Comparison of ENCODE assay signal across 1 cellular context in the genomic region with DNA sequence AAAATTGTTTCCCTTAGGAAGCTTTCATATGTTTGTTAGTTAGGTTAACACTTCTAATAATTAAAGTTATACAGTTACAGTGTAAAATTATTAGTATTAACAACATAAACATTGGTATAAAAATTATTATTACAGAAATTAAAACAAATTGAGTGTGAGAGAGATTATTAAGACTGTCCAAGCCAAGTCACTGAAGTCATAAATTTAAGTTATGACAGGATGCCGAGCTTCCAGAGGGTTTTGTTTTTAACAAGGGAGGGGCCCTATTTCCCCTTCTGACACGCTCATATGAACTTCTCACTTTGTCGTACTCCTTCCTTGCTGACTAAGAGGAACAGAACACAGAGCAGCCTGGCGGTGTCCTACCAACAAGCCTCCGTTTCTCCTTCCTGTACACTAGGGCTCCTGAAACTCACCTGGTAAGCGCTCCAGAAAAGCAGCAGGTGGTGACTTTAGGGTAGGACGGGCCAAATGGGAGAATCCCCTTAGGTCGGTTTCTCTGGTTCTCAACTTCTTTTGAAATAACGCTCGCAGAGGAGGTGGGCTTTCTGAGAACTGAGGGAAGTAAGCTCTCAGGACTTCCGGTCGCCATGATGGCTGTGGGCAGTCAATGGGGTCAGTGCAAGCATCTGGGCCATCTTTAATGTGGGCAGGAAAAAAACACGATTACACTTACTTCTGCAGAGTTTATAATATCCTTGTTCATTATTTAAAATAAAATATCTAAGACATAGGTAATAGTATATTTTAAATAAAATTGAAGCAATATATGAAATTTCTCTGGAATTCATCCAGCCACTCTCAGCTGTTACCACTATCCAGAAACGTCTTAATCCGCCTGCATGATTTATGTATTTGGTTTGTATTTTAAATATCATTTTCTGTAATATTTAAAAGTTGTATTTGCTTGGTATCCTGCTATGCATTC.
TF ChIP-seq lines count a peak whose summit lies in the region.

Gene CARD8 (minus strand): TSS at position 537 of the 928 bp plus-strand sequence. CDS start 14,892 bp downstream, outside the sequence.

TF ChIP-seq in HepG2, 621 proteins besides CTCF, POLR2A, EP300 and RAD21 (continued from another document and continues in another):
- TF ChIP-seq DMTF1 (CRISPR knock-in tag; IDR thresholded peaks at IDR 0.05) (no peak), ZSCAN20 (CRISPR knock-in tag; IDR thresholded peaks at IDR 0.05; ENCODE audit: borderline replicate concordance) (no peak), TFDP2 (CRISPR knock-in tag; IDR thresholded peaks at IDR 0.05) (peak; percentile 34; the same call in 1 of the 2 replicates), XRCC5 (optimal IDR thresholded peaks at IDR 0.05; ENCODE audit: low read length) (peak; percentile 51), EZH2 (conservative IDR thresholded peaks at IDR 0.05; ENCODE audit: low read depth, low read length) (no peak), ZNF331 (CRISPR knock-in tag; IDR thresholded peaks at IDR 0.05) (peak; percentile 55), TBL1XR1 (IDR thresholded peaks at IDR 0.05; ENCODE audit: borderline replicate concordance, low read length, partially characterized antibody) (no peak), ZNF841 (CRISPR knock-in tag; IDR thresholded peaks at IDR 0.05; ENCODE audit: borderline replicate concordance) (no peak), PHF8 (CRISPR knock-in tag; IDR thresholded peaks at IDR 0.05) (peak; percentile 86), HOXA3 (CRISPR knock-in tag; IDR thresholded peaks at IDR 0.05) (peak; percentile 94), ZNF160 (CRISPR knock-in tag; IDR thresholded peaks at IDR 0.05) (no peak), ZHX1 (CRISPR knock-in tag; IDR thresholded peaks at IDR 0.05; ENCODE audit: low read depth) (0 out of 2 replicates have a peak, but pooled peaks have one; percentile 50), KDM1A (CRISPR knock-in tag; IDR thresholded peaks at IDR 0.05) (no peak), SOX5 (CRISPR knock-in tag; IDR thresholded peaks at IDR 0.05; ENCODE audit: borderline replicate concordance) (no peak), MXD4 (CRISPR knock-in tag; IDR thresholded peaks at IDR 0.05) (0 out of 2 replicates have a peak, but pooled peaks have one; percentile 21), ZNF75D (CRISPR knock-in tag; IDR thresholded peaks at IDR 0.05; ENCODE audit: borderline replicate concordance) (no peak), RAD51 (IDR thresholded peaks at IDR 0.05; ENCODE audit: borderline replicate concordance) (no peak), ZMYM4 (CRISPR knock-in tag; IDR thresholded peaks at IDR 0.05) (no peak), POLR2G (IDR thresholded peaks at IDR 0.05; ENCODE audit: low read depth, low read length) (peak; percentile 90), GLI4 (CRISPR knock-in tag; IDR thresholded peaks at IDR 0.05; ENCODE audit: borderline replicate concordance) (no peak), RBFOX2 (IDR thresholded peaks at IDR 0.05; ENCODE audit: low read depth, low read length) (peak; percentile 59), TEAD3 (CRISPR knock-in tag; optimal IDR thresholded peaks at IDR 0.05; ENCODE audit: borderline replicate concordance) (peak; percentile 57), ZBED4 (CRISPR knock-in tag; IDR thresholded peaks at IDR 0.05; ENCODE audit: borderline replicate concordance) (no peak), ZC3H4 (CRISPR knock-in tag; IDR thresholded peaks at IDR 0.05; ENCODE audit: borderline replicate concordance) (no peak), ZBTB7B (CRISPR knock-in tag; IDR thresholded peaks at IDR 0.05) (0 out of 2 replicates have a peak, but pooled peaks have one; percentile 36), ELF1 (CRISPR knock-in tag; IDR thresholded peaks at IDR 0.05) (peak; percentile 72), ZNF557 (CRISPR knock-in tag; IDR thresholded peaks at IDR 0.05) (no peak), ZNF501 (CRISPR knock-in tag; IDR thresholded peaks at IDR 0.05) (peak; percentile 11; the same call in 1 of the 2 replicates), BHLHE40 (IDR thresholded peaks at IDR 0.05; ENCODE audit: low read length) (no peak), ZNF124 (CRISPR knock-in tag; IDR thresholded peaks at IDR 0.05) (peak; percentile 84; the same call in 1 of the 2 replicates), SP5 (CRISPR knock-in tag; IDR thresholded peaks at IDR 0.05; ENCODE audit: borderline replicate concordance, low read depth) (0 out of 2 replicates have a peak, but pooled peaks have one; percentile 29), SP2 (CRISPR knock-in tag; IDR thresholded peaks at IDR 0.05) (peak; percentile 70), ASH2L (IDR thresholded peaks at IDR 0.05; ENCODE audit: insufficient read length, low read depth, low read length) (peak; percentile 89), SMAD1 (CRISPR knock-in tag; IDR thresholded peaks at IDR 0.05; ENCODE audit: borderline replicate concordance, low read depth) (no peak), HDAC1 (CRISPR knock-in tag; IDR thresholded peaks at IDR 0.05) (peak; percentile 43; the same call in 1 of the 2 replicates), PHF20 (CRISPR knock-in tag; IDR thresholded peaks at IDR 0.05) (peak; percentile 71; the same call in 1 of the 2 replicates), ZNF775 (CRISPR knock-in tag; IDR thresholded peaks at IDR 0.05; ENCODE audit: borderline replicate concordance) (no peak)
- TF ChIP-seq, protein P1, sequence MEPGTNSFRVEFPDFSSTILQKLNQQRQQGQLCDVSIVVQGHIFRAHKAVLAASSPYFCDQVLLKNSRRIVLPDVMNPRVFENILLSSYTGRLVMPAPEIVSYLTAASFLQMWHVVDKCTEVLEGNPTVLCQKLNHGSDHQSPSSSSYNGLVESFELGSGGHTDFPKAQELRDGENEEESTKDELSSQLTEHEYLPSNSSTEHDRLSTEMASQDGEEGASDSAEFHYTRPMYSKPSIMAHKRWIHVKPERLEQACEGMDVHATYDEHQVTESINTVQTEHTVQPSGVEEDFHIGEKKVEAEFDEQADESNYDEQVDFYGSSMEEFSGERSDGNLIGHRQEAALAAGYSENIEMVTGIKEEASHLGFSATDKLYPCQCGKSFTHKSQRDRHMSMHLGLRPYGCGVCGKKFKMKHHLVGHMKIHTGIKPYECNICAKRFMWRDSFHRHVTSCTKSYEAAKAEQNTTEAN (CRISPR knock-in tag; conservative IDR thresholded peaks at IDR 0.05): 0 out of 2 replicates have a peak, but pooled peaks have one; percentile 16
- TF ChIP-seq, protein P2, sequence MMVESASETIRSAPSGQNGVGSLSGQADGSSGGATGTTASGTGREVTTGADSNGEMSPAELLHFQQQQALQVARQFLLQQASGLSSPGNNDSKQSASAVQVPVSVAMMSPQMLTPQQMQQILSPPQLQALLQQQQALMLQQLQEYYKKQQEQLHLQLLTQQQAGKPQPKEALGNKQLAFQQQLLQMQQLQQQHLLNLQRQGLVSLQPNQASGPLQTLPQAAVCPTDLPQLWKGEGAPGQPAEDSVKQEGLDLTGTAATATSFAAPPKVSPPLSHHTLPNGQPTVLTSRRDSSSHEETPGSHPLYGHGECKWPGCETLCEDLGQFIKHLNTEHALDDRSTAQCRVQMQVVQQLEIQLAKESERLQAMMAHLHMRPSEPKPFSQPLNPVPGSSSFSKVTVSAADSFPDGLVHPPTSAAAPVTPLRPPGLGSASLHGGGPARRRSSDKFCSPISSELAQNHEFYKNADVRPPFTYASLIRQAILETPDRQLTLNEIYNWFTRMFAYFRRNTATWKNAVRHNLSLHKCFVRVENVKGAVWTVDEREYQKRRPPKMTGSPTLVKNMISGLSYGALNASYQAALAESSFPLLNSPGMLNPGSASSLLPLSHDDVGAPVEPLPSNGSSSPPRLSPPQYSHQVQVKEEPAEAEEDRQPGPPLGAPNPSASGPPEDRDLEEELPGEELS (CRISPR knock-in tag; IDR thresholded peaks at IDR 0.05): 0 out of 2 replicates have a peak, but pooled peaks have one; percentile 31
- TF ChIP-seq, protein P3, sequence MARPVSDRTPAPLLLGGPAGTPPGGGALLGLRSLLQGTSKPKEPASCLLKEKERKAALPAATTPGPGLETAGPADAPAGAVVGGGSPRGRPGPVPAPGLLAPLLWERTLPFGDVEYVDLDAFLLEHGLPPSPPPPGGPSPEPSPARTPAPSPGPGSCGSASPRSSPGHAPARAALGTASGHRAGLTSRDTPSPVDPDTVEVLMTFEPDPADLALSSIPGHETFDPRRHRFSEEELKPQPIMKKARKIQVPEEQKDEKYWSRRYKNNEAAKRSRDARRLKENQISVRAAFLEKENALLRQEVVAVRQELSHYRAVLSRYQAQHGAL (CRISPR knock-in tag; IDR thresholded peaks at IDR 0.05; ENCODE audit: not compliant biosample characterization): no peak
- TF ChIP-seq, protein P4, sequence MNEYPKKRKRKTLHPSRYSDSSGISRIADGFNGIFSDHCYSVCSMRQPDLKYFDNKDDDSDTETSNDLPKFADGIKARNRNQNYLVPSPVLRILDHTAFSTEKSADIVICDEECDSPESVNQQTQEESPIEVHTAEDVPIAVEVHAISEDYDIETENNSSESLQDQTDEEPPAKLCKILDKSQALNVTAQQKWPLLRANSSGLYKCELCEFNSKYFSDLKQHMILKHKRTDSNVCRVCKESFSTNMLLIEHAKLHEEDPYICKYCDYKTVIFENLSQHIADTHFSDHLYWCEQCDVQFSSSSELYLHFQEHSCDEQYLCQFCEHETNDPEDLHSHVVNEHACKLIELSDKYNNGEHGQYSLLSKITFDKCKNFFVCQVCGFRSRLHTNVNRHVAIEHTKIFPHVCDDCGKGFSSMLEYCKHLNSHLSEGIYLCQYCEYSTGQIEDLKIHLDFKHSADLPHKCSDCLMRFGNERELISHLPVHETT (CRISPR knock-in tag; conservative IDR thresholded peaks at IDR 0.05): 0 out of 2 replicates have a peak, but pooled peaks have one; percentile 30
- TF ChIP-seq, protein P5, sequence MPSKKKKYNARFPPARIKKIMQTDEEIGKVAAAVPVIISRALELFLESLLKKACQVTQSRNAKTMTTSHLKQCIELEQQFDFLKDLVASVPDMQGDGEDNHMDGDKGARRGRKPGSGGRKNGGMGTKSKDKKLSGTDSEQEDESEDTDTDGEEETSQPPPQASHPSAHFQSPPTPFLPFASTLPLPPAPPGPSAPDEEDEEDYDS (CRISPR knock-in tag; IDR thresholded peaks at IDR 0.05): peak; percentile 77
